8 cellular contexts compared by ENCODE assay signal in the genomic region with DNA sequence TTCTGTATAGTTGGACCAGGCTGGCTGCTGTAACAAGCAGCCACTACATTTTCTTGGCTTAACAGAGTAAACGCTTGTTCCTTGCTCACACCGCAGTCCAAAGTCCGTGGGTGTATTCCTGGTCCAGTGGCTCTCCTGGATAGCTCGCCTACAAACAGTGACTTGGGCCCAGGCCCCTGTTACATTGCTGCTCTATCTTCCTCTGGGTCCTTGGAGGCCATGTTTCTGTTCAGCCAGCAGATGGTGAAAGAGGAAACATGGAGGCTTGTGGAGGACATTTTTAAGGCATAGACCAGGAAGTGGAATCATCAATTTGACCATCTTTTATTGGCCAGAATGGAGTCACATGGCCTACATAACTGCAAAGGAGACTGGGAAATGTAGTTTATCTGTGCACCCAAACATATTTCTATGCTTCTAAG. TPM values are rescaled to one million over a fixed set of nuclear protein-coding genes. Genes with fewer than 3 reads are reported as not detected.
DNase-seq lines count a peak whose midpoint lies in the region; ATAC-seq and TF ChIP-seq lines count a peak whose summit lies in the region.

No MANE protein-coding gene starts in this region.

- no peak for TF ChIP-seq CTCF in Loucy (conservative IDR thresholded peaks at IDR 0.05; ENCODE audit: low read length)
- TF ChIP-seq CTCF in lower lobe of right lung (IDR thresholded peaks at IDR 0.05), result no peak
- no peak for TF ChIP-seq CTCF in body of pancreas (IDR thresholded peaks at IDR 0.05)

- H3K27me3 ChIP-seq in Loucy (ENCODE audit: insufficient read depth, low read length, poor library complexity, severe bottlenecking) (peaks cover 85% of the 10 kb centered on the region), lower lobe of right lung (ENCODE audit: low read depth) (no peaks in the 10 kb centered on the region), body of pancreas (no peaks in the 10 kb centered on the region)

- no peak overlapping the region for H3K4me2 ChIP-seq in Loucy (ENCODE audit: low read depth, low read length, poor library complexity, severe bottlenecking)

- H3K9me3 Mint-ChIP-seq in activated CD8-positive, alpha-beta T cell treated with anti-CD3 and anti-CD28 coated beads, Interleukin-2, amount 10 ng/mL, durations not matched to agents 7 days and 5 days (ENCODE audit: insufficient read depth), result no peaks in the 10 kb centered on the region

- H3K27ac ChIP-seq in lower lobe of right lung (no peak overlapping the region), body of pancreas (no peak overlapping the region)

- H2AFZ ChIP-seq in Loucy (ENCODE audit: low read length), result peak overlapping the region; percentile 66

- H3K4me3 ChIP-seq in Loucy (ENCODE audit: low read length, poor library complexity, severe bottlenecking) (no peak overlapping the region), lower lobe of right lung (no peak overlapping the region), body of pancreas (no peak overlapping the region)

- H3K27ac Mint-ChIP-seq in activated CD8-positive, alpha-beta T cell treated with anti-CD3 and anti-CD28 coated beads, Interleukin-2, amount 10 ng/mL, durations not matched to agents 7 days and 5 days, result peak overlapping the region; percentile 31

- H3K4me1 ChIP-seq in Loucy (ENCODE audit: insufficient read depth, low read length, poor library complexity, severe bottlenecking) (no peaks in the 10 kb centered on the region), lower lobe of right lung (no peaks in the 10 kb centered on the region), body of pancreas (no peaks in the 10 kb centered on the region)

- H3K36me3 ChIP-seq in Loucy (ENCODE audit: insufficient read depth, low read length), result no peaks in the 10 kb centered on the region
- H3K36me3 ChIP-seq in lower lobe of right lung, result no peaks in the 10 kb centered on the region
- H3K36me3 ChIP-seq in body of pancreas (replicated peaks in 1 of 2; ENCODE audit: insufficient read depth in 1 of 2, low read depth in 2 of 2), result no peaks in the 10 kb centered on the region

- 91 to 96% methylated on average over 4 of the region's 4 CpGs for WGBS in body of pancreas, 2 donors

- no peaks in the 10 kb centered on the region for H3K79me2 ChIP-seq in Loucy (ENCODE audit: insufficient read depth, low read length)

- CTCF ChIA-PET in activated CD8-positive, alpha-beta T cell treated with anti-CD3 and anti-CD28 coated beads, Interleukin-2, amount 10 ng/mL, durations not matched to agents 7 days and 5 days (lab: Charles Lee), result no interaction called here

- no peaks in the 10 kb centered on the region for H3K27me3 Mint-ChIP-seq in activated CD8-positive, alpha-beta T cell treated with anti-CD3 and anti-CD28 coated beads, Interleukin-2, amount 10 ng/mL, durations not matched to agents 7 days and 5 days (ENCODE audit: low read depth)

- intact Hi-C loops in lower lobe of right lung (cut with DNase I), result no loop called here
- intact Hi-C loops in body of pancreas (cut with DNase I), result no loop called here

- no peak overlapping the region for H3K4me3 Mint-ChIP-seq in activated CD8-positive, alpha-beta T cell treated with anti-CD3 and anti-CD28 coated beads, Interleukin-2, amount 10 ng/mL, durations not matched to agents 7 days and 5 days

- H3K9ac ChIP-seq in Loucy (ENCODE audit: low read depth, low read length, poor library complexity, severe bottlenecking), result no peak overlapping the region

- no peaks in the 10 kb centered on the region for H3K9me2 ChIP-seq in Loucy (replicated peaks; ENCODE audit: low read depth, low read length)

- H3F3A ChIP-seq in Loucy (ENCODE audit: low read depth), result no peaks in the 10 kb centered on the region

- H3K36me3 Mint-ChIP-seq in activated CD8-positive, alpha-beta T cell treated with anti-CD3 and anti-CD28 coated beads, Interleukin-2, amount 10 ng/mL, durations not matched to agents 7 days and 5 days (ENCODE audit: low read depth), result no peaks in the 10 kb centered on the region

- no peak for TF ChIP-seq POLR2A in body of pancreas (IDR thresholded peaks at IDR 0.05)

- POLR2A ChIA-PET in activated CD8-positive, alpha-beta T cell treated with anti-CD3 and anti-CD28 coated beads, Interleukin-2, amount 10 ng/mL, durations not matched to agents 7 days and 5 days (lab: Charles Lee), result no interaction called here

- H4K20me1 ChIP-seq in Loucy (ENCODE audit: insufficient read depth, low read length, poor library complexity, severe bottlenecking), result no peaks in the 10 kb centered on the region

- DNase-seq in EL (peak; percentile 48), lower lobe of right lung (peak; percentile 8), body of pancreas (no peak)
- no peak for DNase-seq in activated CD8-positive, alpha-beta T cell treated with anti-CD3 and anti-CD28 coated beads, Interleukin-2, amount 10 ng/mL, durations not matched to agents 7 days and 5 days

- H3K9me3 ChIP-seq in Loucy (ENCODE audit: insufficient read depth, low read depth, low read length) (no peaks in the 10 kb centered on the region), lower lobe of right lung (no peaks in the 10 kb centered on the region), body of pancreas (peaks cover 0 to 6% (median 0%) of the 10 kb centered on the region in 3 donors)

- H3K4me1 Mint-ChIP-seq in activated CD8-positive, alpha-beta T cell treated with anti-CD3 and anti-CD28 coated beads, Interleukin-2, amount 10 ng/mL, durations not matched to agents 7 days and 5 days (ENCODE audit: low read depth), result peaks cover 3% of the 10 kb centered on the region

- ATAC-seq in activated CD8-positive, alpha-beta T cell treated with anti-CD3 and anti-CD28 coated beads, Interleukin-2, amount 10 ng/mL, durations not matched to agents 7 days and 5 days, result peak; percentile 57
- no peak for ATAC-seq in lower lobe of right lung
- no peak for ATAC-seq in GM21526 (IDR thresholded peaks at IDR 0.05; ENCODE audit: low FRiP score, unreplicated experiment)
- ATAC-seq in GM18873 (IDR thresholded peaks at IDR 0.05; ENCODE audit: low FRiP score, unreplicated experiment), result no peak
- ATAC-seq in body of pancreas, result no peak
- no peak for ATAC-seq in HG02759 (IDR thresholded peaks at IDR 0.05; ENCODE audit: unreplicated experiment)

RNA-seq across cellular contexts. Expression of gene ATP2C2, which starts 55.1 kb away (rescaled TPM):
- not detected for total RNA-seq in activated CD8-positive, alpha-beta T cell treated with anti-CD3 and anti-CD28 coated beads, Interleukin-2, amount 10 ng/mL, durations not matched to agents 7 days and 5 days
- 56.2 TPM for total RNA-seq in lower lobe of right lung
- 10 to 100 TPM in 1 of 2 donors, 1 to 10 TPM in 1; 2.1 to 18.1 TPM for total RNA-seq in body of pancreas

Comparison
In these comparisons a context has a peak if more than half of its experiments do, and no peak if none do; other contexts are left out.
1. DNase-seq: peak in EL (single experiment) and lower lobe of right lung (single experiment); none in activated CD8-positive, alpha-beta T cell treated with anti-CD3 and anti-CD28 coated beads, Interleukin-2, amount 10 ng/mL, durations not matched to agents 7 days and 5 days (single experiment) and body of pancreas (0 of 4).